ENCODE assay signal across 7 cellular contexts in genomic region chr3:48899298-48899697, GRCh38.
A peak's percentile ranks its signal among the peaks of the same experiment; 100 is the strongest.
DNase-seq lines count a peak whose midpoint lies in the region; TF ChIP-seq lines count a peak whose summit lies in the region.

No MANE protein-coding gene starts in this region.

- H3K27ac ChIP-seq in VCaP, result peak overlapping the region; percentile 50

- DNase-seq in HFF-Myc (ENCODE audit: extremely low read depth, low read depth), result no peak
- DNase-seq in fibroblast of mammary gland (ENCODE audit: low read depth), result no peak
- peak; percentile 43 for DNase-seq in stimulated activated CD8-positive, alpha-beta memory T cell treated with anti-CD3 and anti-CD28 coated beads, Interleukin-4, amount 100 ng/mL, for 48 hours
- DNase-seq in effector CD8-positive, alpha-beta T cell (lab: John Stamatoyannopoulos, UW), result no peak
- no peak for DNase-seq in RPMI8226
- DNase-seq in erythroblast (lab: John Stamatoyannopoulos, UW), result no peak

- peak overlapping the region; percentile 68 for H3K4me3 ChIP-seq in HFF-Myc (replicated peaks; ENCODE audit: low read depth, low read length)
- peak overlapping the region; percentile 82 for H3K4me3 ChIP-seq in fibroblast of mammary gland (ENCODE audit: control insufficient read depth, low read depth, low read length)

- TF ChIP-seq CTCF in HFF-Myc (IDR thresholded peaks at IDR 0.05; ENCODE audit: low read depth, low read length, missing control alignments), result no peak
- TF ChIP-seq CTCF in VCaP (conservative IDR thresholded peaks at IDR 0.05), result no peak
- TF ChIP-seq CTCF in fibroblast of mammary gland (conservative IDR thresholded peaks at IDR 0.05; ENCODE audit: control insufficient read depth, insufficient read depth, low read depth, low read length), result no peak

- TF ChIP-seq POLR2A in erythroblast (IDR thresholded peaks at IDR 0.05; ENCODE audit: low read length), result no peak
